10 cellular contexts compared by ENCODE assay signal in genomic region chr15:39213385-39213840, GRCh38.
A peak's percentile ranks its signal among the peaks of the same experiment; 100 is the strongest.
DNase-seq lines count a peak whose midpoint lies in the region; ATAC-seq and TF ChIP-seq lines count a peak whose summit lies in the region.
"Had no signal": no experiment of that assay in that cellular context is flagged by ENCODE, and none has a peak within 500 bp of the region (broad histone marks: within the 10 kb centered on the region; RNA-seq: fewer than 3 reads in every experiment).

No MANE protein-coding gene starts in this region.

- TF ChIP-seq CTCF in GM23338 (conservative IDR thresholded peaks at IDR 0.05; ENCODE audit: low read depth in 2 of 2) (no peak), omental fat pad (IDR thresholded peaks at IDR 0.05) (no peak)

- H3K27ac ChIP-seq in GM23338 (ENCODE audit: low read depth), result peak overlapping the region; percentile 95

- DNase-seq in GM23338 (ENCODE audit: low spot score), result peak; percentile 97
- DNase-seq in SW480 (ENCODE audit: low spot score), result peak; percentile 72
- peak in 34 of 42 donors; percentile 2 to 58 (median 20) for DNase-seq in head of caudate nucleus
- DNase-seq in omental fat pad (ENCODE audit: low spot score), result peak; percentile 30
- no peak for DNase-seq in NCI-H2227 treated with DMSO at 0.1 percent for 48 hours (lab: John Stamatoyannopoulos, UW)
- DNase-seq in HuH-7 (ENCODE audit: low spot score), result no peak
- DNase-seq in NCI-H2227 (lab: John Stamatoyannopoulos, UW; ENCODE audit: unreplicated experiment), result no peak
- DNase-seq in NCI-H2171 treated with DMSO at 0.1 percent for 48 hours (lab: John Stamatoyannopoulos, UW), result no peak
- DNase-seq: NCI-H1694 treated with DMSO at 0.1 percent for 48 hours; stimulated activated CD4-positive, alpha-beta T cell treated with anti-CD3 and anti-CD28 coated beads, Interleukin-4, amount 100 ng/mL, for 24 hours had no signal

- peaks cover 17% of the 10 kb centered on the region for H3K9me3 Mint-ChIP-seq in GM23338

- no peaks in the 10 kb centered on the region for H3F3A ChIP-seq in GM23338 (replicated peaks; ENCODE audit: low read depth)

- peaks cover 4% of the 10 kb centered on the region for H3K9me2 ChIP-seq in GM23338 (ENCODE audit: insufficient read depth)

- H3K4me3 Mint-ChIP-seq in GM23338, result no peak overlapping the region

- peaks cover 18% of the 10 kb centered on the region; the same call in 2 of the 3 replicates for H3K36me3 Mint-ChIP-seq in GM23338 (ENCODE audit: low read depth)

- H3K4me1 ChIP-seq in GM23338 (ENCODE audit: insufficient read depth), result peaks cover 9% of the 10 kb centered on the region; the same call in 1 of the 2 replicates

- no peaks in the 10 kb centered on the region for H3K27me3 ChIP-seq in GM23338 (ENCODE audit: insufficient read depth)

- intact Hi-C loops in head of caudate nucleus (cut with DNase I), result no loop called here

- no peak overlapping the region for H3K4me3 ChIP-seq in GM23338

- peaks cover 21% of the 10 kb centered on the region for H3K4me1 Mint-ChIP-seq in GM23338

- no peaks in the 10 kb centered on the region for H4K20me1 ChIP-seq in GM23338 (replicated peaks; ENCODE audit: insufficient read depth)

- no peaks in the 10 kb centered on the region for H3K36me3 ChIP-seq in GM23338 (ENCODE audit: insufficient read depth)

- no peaks in the 10 kb centered on the region for H3K27me3 Mint-ChIP-seq in GM23338 (ENCODE audit: insufficient read depth, low read depth, poor library complexity)

- peak overlapping the region; percentile 98 for H3K27ac Mint-ChIP-seq in GM23338

- H2AFZ ChIP-seq in GM23338, result no peak overlapping the region

- ATAC-seq in GM23338 (peak; percentile 99), omental fat pad (ENCODE audit: low FRiP score) (peak; percentile 68)

- no peaks in the 10 kb centered on the region for H3K79me2 ChIP-seq in GM23338 (replicated peaks; ENCODE audit: insufficient read depth)

- peak overlapping the region; percentile 3; the same call in 1 of the 2 replicates for H3K4me2 ChIP-seq in GM23338

TF ChIP-seq in GM23338, 12 proteins besides CTCF, POLR2A, EP300 and RAD21:
- TF ChIP-seq POLR2AphosphoS5 (IDR thresholded peaks at IDR 0.05; ENCODE audit: low read depth), result no peak
- peak; percentile 59; the same call in 1 of the 2 replicates for TF ChIP-seq NANOG (IDR thresholded peaks at IDR 0.05; ENCODE audit: borderline replicate concordance)
- no peak for TF ChIP-seq EZH2phosphoT487 (IDR thresholded peaks at IDR 0.05; ENCODE audit: unreplicated experiment)
- TF ChIP-seq CREB1 (CRISPR knock-in tag; IDR thresholded peaks at IDR 0.05; ENCODE audit: low read depth), result 0 out of 2 replicates have a peak, but pooled peaks have one; percentile 33
- TF ChIP-seq ZNF114 (CRISPR knock-in tag; IDR thresholded peaks at IDR 0.05), result no peak
- TF ChIP-seq, protein P1, sequence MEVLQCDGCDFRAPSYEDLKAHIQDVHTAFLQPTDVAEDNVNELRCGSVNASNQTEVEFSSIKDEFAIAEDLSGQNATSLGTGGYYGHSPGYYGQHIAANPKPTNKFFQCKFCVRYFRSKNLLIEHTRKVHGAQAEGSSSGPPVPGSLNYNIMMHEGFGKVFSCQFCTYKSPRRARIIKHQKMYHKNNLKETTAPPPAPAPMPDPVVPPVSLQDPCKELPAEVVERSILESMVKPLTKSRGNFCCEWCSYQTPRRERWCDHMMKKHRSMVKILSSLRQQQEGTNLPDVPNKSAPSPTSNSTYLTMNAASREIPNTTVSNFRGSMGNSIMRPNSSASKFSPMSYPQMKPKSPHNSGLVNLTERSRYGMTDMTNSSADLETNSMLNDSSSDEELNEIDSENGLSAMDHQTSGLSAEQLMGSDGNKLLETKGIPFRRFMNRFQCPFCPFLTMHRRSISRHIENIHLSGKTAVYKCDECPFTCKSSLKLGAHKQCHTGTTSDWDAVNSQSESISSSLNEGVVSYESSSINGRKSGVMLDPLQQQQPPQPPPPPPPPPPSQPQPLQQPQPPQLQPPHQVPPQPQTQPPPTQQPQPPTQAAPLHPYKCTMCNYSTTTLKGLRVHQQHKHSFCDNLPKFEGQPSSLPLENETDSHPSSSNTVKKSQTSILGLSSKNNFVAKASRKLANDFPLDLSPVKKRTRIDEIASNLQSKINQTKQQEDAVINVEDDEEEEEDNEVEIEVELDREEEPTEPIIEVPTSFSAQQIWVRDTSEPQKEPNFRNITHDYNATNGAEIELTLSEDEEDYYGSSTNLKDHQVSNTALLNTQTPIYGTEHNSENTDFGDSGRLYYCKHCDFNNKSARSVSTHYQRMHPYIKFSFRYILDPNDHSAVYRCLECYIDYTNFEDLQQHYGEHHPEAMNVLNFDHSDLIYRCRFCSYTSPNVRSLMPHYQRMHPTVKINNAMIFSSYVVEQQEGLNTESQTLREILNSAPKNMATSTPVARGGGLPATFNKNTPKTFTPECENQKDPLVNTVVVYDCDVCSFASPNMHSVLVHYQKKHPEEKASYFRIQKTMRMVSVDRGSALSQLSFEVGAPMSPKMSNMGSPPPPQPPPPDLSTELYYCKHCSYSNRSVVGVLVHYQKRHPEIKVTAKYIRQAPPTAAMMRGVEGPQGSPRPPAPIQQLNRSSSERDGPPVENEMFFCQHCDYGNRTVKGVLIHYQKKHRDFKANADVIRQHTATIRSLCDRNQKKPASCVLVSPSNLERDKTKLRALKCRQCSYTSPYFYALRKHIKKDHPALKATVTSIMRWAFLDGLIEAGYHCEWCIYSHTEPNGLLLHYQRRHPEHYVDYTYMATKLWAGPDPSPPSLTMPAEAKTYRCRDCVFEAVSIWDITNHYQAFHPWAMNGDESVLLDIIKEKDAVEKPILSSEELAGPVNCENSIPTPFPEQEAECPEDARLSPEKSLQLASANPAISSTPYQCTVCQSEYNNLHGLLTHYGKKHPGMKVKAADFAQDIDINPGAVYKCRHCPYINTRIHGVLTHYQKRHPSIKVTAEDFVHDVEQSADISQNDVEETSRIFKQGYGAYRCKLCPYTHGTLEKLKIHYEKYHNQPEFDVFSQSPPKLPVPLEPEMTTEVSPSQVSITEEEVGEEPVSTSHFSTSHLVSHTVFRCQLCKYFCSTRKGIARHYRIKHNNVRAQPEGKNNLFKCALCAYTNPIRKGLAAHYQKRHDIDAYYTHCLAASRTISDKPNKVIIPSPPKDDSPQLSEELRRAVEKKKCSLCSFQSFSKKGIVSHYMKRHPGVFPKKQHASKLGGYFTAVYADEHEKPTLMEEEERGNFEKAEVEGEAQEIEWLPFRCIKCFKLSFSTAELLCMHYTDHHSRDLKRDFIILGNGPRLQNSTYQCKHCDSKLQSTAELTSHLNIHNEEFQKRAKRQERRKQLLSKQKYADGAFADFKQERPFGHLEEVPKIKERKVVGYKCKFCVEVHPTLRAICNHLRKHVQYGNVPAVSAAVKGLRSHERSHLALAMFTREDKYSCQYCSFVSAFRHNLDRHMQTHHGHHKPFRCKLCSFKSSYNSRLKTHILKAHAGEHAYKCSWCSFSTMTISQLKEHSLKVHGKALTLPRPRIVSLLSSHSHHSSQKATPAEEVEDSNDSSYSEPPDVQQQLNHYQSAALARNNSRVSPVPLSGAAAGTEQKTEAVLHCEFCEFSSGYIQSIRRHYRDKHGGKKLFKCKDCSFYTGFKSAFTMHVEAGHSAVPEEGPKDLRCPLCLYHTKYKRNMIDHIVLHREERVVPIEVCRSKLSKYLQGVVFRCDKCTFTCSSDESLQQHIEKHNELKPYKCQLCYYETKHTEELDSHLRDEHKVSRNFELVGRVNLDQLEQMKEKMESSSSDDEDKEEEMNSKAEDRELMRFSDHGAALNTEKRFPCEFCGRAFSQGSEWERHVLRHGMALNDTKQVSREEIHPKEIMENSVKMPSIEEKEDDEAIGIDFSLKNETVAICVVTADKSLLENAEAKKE (CRISPR knock-in tag; IDR thresholded peaks at IDR 0.05), result peak; percentile 19; the same call in 1 of the 2 replicates

Comparison
In these comparisons a context has a peak if more than half of its experiments do, and no peak if none do; other contexts are left out.
1. DNase-seq: peak in GM23338 (single experiment), SW480 (single experiment), head of caudate nucleus (34 of 42) and omental fat pad (single experiment); none in NCI-H2227 treated with DMSO at 0.1 percent for 48 hours (single experiment), HuH-7 (single experiment), NCI-H2227 (single experiment) and NCI-H2171 treated with DMSO at 0.1 percent for 48 hours (single experiment).